Comparison of ENCODE assay signal across 15 cellular contexts in the genomic region with DNA sequence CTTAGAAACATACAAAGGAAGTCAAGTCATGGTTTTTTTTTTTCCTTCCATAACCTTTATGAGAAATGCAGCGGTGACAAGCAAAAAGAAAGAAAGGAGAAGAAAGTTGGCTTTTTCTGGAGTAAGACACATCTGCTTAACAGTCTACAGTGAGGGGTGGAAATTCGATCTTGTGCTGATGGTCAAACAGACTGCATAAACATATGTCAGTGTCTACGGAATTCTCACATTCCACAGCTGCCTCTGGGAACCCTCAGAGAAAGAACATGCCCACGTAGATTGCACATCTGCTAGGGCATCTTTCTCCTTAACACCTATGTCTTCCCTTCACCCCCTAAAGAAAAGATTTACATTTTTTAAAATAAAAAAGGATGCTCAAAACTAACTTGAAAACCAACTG. TPM values are rescaled to one million over a fixed set of nuclear protein-coding genes. Genes with fewer than 3 reads are reported as not detected.
DNase-seq lines count a peak whose midpoint lies in the region; ATAC-seq and TF ChIP-seq lines count a peak whose summit lies in the region.
"Had no signal": no experiment of that assay in that cellular context is flagged by ENCODE, and none has a peak within 500 bp of the region (broad histone marks: within the 10 kb centered on the region; RNA-seq: fewer than 3 reads in every experiment).

No MANE protein-coding gene starts in this region.

- in situ Hi-C loops in brain microvascular endothelial cell (cut with HindIII; ENCODE audit: low pct_ligation_motif_present, low sequenced_read_pairs), result no loop called here

- DNase-seq in AG09309 (ENCODE audit: low read depth) (peak; percentile 21), brain microvascular endothelial cell (peak; percentile 81), mesenchymal stem cell (peak; percentile 54), MG63 (no peak), SW 1271 (lab: John Stamatoyannopoulos, UW) (no peak)
- DNase-seq: activated CD4-positive, alpha-beta T cell treated with anti-CD3 and anti-CD28 coated beads for 48 hours; activated effector memory CD4-positive, alpha-beta T cell treated with anti-CD3 and anti-CD28 coated beads, Interleukin-2, amount 50 U/mL, for 16 hours; cortex of kidney; heart right ventricle; MM.1S; upper lobe of left lung had no signal

- H3K4me3 ChIP-seq in AG09309 (ENCODE audit: control insufficient read depth, low read depth, low read length) (no peak overlapping the region), HUES48 (ENCODE audit: low read depth, low read length) (no peak overlapping the region; the same call in 1 of the 2 replicates), brain microvascular endothelial cell (ENCODE audit: low read depth, low read length) (no peak overlapping the region), mesenchymal stem cell (ENCODE audit: insufficient read depth in 1 of 2, low read depth in 1 of 2, low read length in 2 of 2) (no peak overlapping the region), MG63 (no peak overlapping the region)
- H3K4me3 ChIP-seq: heart right ventricle, right atrium auricular region, upper lobe of left lung had no signal

- no peak overlapping the region for H4K8ac ChIP-seq in mesenchymal stem cell (ENCODE audit: low read length)

- peak overlapping the region in 1 of 2 experiments; percentile 21 for H3K18ac ChIP-seq in mesenchymal stem cell (ENCODE audit: low read depth in 1 of 2, low read length in 2 of 2)

- WGBS in mesenchymal stem cell, result 8% methylated on average over 3 of the region's 4 CpGs

- H3K4ac ChIP-seq in mesenchymal stem cell (ENCODE audit: low read depth in 1 of 2, low read length in 2 of 2), result no peak overlapping the region

- ATAC-seq in stimulated activated memory B cell treated with anti-CD40 and anti-IgM and Interleukin-4, amounts not matched to agents 10 μg/mL and 1 μg/mL and 100 μg/mL, for 72 hours, result no peak
- ATAC-seq in GM21515 (IDR thresholded peaks at IDR 0.05; ENCODE audit: unreplicated experiment), result no peak
- ATAC-seq: heart right ventricle had no signal

- no peak overlapping the region for H2BK15ac ChIP-seq in mesenchymal stem cell (ENCODE audit: low read depth, poor library complexity, severe bottlenecking)

- H3K79me1 ChIP-seq in mesenchymal stem cell (replicated peaks; ENCODE audit: low read length, poor library complexity, severe bottlenecking), result no peaks in the 10 kb centered on the region

- no peak overlapping the region for H3K4me3 Mint-ChIP-seq in stimulated activated memory B cell treated with anti-CD40 and anti-IgM and Interleukin-4, amounts not matched to agents 10 μg/mL and 1 μg/mL and 100 μg/mL, for 72 hours

- no peaks in the 10 kb centered on the region for H3K4me1 Mint-ChIP-seq in stimulated activated memory B cell treated with anti-CD40 and anti-IgM and Interleukin-4, amounts not matched to agents 10 μg/mL and 1 μg/mL and 100 μg/mL, for 72 hours

- no peak overlapping the region for H3K27ac Mint-ChIP-seq in stimulated activated memory B cell treated with anti-CD40 and anti-IgM and Interleukin-4, amounts not matched to agents 10 μg/mL and 1 μg/mL and 100 μg/mL, for 72 hours

- peak overlapping the region; percentile 59 for H3K27ac ChIP-seq in HUES48 (ENCODE audit: low read depth, low read length)
- peak overlapping the region; percentile 37 for H3K27ac ChIP-seq in brain microvascular endothelial cell
- peak overlapping the region; percentile 88 for H3K27ac ChIP-seq in mesenchymal stem cell (ENCODE audit: low read length, poor library complexity, severe bottlenecking)
- H3K27ac ChIP-seq: right atrium auricular region, upper lobe of left lung had no signal

- H2AFZ ChIP-seq in mesenchymal stem cell (ENCODE audit: low read depth, low read length), result no peak overlapping the region

- H2AK5ac ChIP-seq in mesenchymal stem cell (ENCODE audit: low read length, severe bottlenecking), result no peak overlapping the region

- no peak overlapping the region for H2BK5ac ChIP-seq in mesenchymal stem cell (ENCODE audit: low read depth, low read length, poor library complexity, severe bottlenecking)

- H3K4me1 ChIP-seq in HUES48 (ENCODE audit: control insufficient read depth, insufficient read depth, low read length) (peaks cover 56% of the 10 kb centered on the region), mesenchymal stem cell (ENCODE audit: control insufficient read depth, insufficient read depth, low read depth, low read length) (peaks cover 1% of the 10 kb centered on the region)

- H2BK120ac ChIP-seq in mesenchymal stem cell (ENCODE audit: low read depth, low read length), result no peak overlapping the region

- H3K27me3 ChIP-seq in HUES48 (ENCODE audit: control insufficient read depth, insufficient read depth, low read length), result no peaks in the 10 kb centered on the region
- H3K27me3 ChIP-seq in brain microvascular endothelial cell (replicated peaks), result no peaks in the 10 kb centered on the region
- H3K27me3 ChIP-seq in mesenchymal stem cell (ENCODE audit: control insufficient read depth in 1 of 2, insufficient read depth in 1 of 2, low read length in 2 of 2), result no peaks in the 10 kb centered on the region
- H3K27me3 ChIP-seq in MG63, result no peaks in the 10 kb centered on the region
- H3K27me3 ChIP-seq: heart right ventricle, right atrium auricular region, upper lobe of left lung had no signal

- TF ChIP-seq CTCF in AG09309 (IDR thresholded peaks at IDR 0.05; ENCODE audit: control insufficient read depth, insufficient read depth, low read depth, low read length, missing control alignments) (no peak), brain microvascular endothelial cell (IDR thresholded peaks at IDR 0.05; ENCODE audit: low read depth, low read length, missing control alignments) (no peak)

- peaks cover 6% of the 10 kb centered on the region for H3K27me3 Mint-ChIP-seq in stimulated activated memory B cell treated with anti-CD40 and anti-IgM and Interleukin-4, amounts not matched to agents 10 μg/mL and 1 μg/mL and 100 μg/mL, for 72 hours

- no peaks in the 10 kb centered on the region for H3K36me3 Mint-ChIP-seq in stimulated activated memory B cell treated with anti-CD40 and anti-IgM and Interleukin-4, amounts not matched to agents 10 μg/mL and 1 μg/mL and 100 μg/mL, for 72 hours

- H3K14ac ChIP-seq in mesenchymal stem cell (ENCODE audit: low read length in 2 of 2), result no peak overlapping the region

- H3K9ac ChIP-seq in HUES48 (ENCODE audit: low read depth, low read length) (no peak overlapping the region), mesenchymal stem cell (ENCODE audit: low read length) (peak overlapping the region; percentile 20)

- H3K9me3 Mint-ChIP-seq in stimulated activated memory B cell treated with anti-CD40 and anti-IgM and Interleukin-4, amounts not matched to agents 10 μg/mL and 1 μg/mL and 100 μg/mL, for 72 hours, result no peaks in the 10 kb centered on the region

- H3K9me3 ChIP-seq in HUES48 (ENCODE audit: control insufficient read depth, insufficient read depth, low read length), result no peaks in the 10 kb centered on the region
- H3K9me3 ChIP-seq in mesenchymal stem cell (ENCODE audit: control insufficient read depth, low read length), result no peaks in the 10 kb centered on the region
- no peaks in the 10 kb centered on the region for H3K9me3 ChIP-seq in MG63
- H3K9me3 ChIP-seq: heart right ventricle, right atrium auricular region, upper lobe of left lung had no signal

- no peak overlapping the region for H4K91ac ChIP-seq in mesenchymal stem cell (ENCODE audit: low read length)

- H2BK12ac ChIP-seq in mesenchymal stem cell (ENCODE audit: low read length in 2 of 2), result no peak overlapping the region

- no peak overlapping the region for H3K4me2 ChIP-seq in mesenchymal stem cell (ENCODE audit: low read length, poor library complexity, severe bottlenecking)

- H3K36me3 ChIP-seq in HUES48 (ENCODE audit: control insufficient read depth, insufficient read depth, low read length) (peaks cover 9% of the 10 kb centered on the region), brain microvascular endothelial cell (replicated peaks) (no peaks in the 10 kb centered on the region), mesenchymal stem cell (ENCODE audit: control insufficient read depth in 1 of 2, insufficient read depth in 2 of 2, low read depth in 1 of 2, low read length in 2 of 2) (no peaks in the 10 kb centered on the region), MG63 (no peaks in the 10 kb centered on the region)
- H3K36me3 ChIP-seq: heart right ventricle, right atrium auricular region, upper lobe of left lung had no signal

- H3K23ac ChIP-seq in mesenchymal stem cell (ENCODE audit: low read length in 2 of 2), result no peak overlapping the region

RNA-seq across cellular contexts. Expression of a gene that starts 54.5 kb away (rescaled TPM):
- 2.3 TPM for polyA plus RNA-seq in mesenchymal stem cell (2013, experiment 1 of 2)
- polyA plus RNA-seq in mesenchymal stem cell (2013, experiment 2 of 2), result 2.2 TPM
- not detected in 2 replicates for total RNA-seq in MG63 (2014; rRNA removed; shearing (Covaris generic); ENCODE audit: low replicate concordance)

Comparison
In these comparisons a context has a peak if more than half of its experiments do, and no peak if none do; other contexts are left out.
1. DNase-seq: peak in AG09309 (single experiment), brain microvascular endothelial cell (single experiment) and mesenchymal stem cell (single experiment); none in MG63 (single experiment) and SW 1271 (0 of 2).
2. H3K27ac ChIP-seq: peak in every context shown above with its lines; median percentile 88 in mesenchymal stem cell; 59 in HUES48; 37 in brain microvascular endothelial cell.